In the genomic region with DNA sequence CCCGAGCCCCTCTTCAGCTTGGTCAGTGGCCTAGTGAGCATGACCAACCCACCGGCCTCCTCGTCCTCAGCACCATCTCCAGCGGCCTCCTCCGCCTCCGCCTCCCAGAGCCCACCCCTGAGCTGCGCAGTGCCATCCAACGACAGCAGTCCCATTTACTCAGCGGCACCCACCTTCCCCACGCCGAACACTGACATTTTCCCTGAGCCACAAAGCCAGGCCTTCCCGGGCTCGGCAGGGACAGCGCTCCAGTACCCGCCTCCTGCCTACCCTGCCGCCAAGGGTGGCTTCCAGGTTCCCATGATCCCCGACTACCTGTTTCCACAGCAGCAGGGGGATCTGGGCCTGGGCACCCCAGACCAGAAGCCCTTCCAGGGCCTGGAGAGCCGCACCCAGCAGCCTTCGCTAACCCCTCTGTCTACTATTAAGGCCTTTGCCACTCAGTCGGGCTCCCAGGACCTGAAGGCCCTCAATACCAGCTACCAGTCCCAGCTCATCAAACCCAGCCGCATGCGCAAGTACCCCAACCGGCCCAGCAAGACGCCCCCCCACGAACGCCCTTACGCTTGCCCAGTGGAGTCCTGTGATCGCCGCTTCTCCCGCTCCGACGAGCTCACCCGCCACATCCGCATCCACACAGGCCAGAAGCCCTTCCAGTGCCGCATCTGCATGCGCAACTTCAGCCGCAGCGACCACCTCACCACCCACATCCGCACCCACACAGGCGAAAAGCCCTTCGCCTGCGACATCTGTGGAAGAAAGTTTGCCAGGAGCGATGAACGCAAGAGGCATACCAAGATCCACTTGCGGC, we compare ENCODE assay signal across 8 cellular contexts. TPM values are rescaled to one million over a fixed set of nuclear protein-coding genes. Genes with fewer than 3 reads are reported as not detected.
A peak's percentile ranks its signal among the peaks of the same experiment; 100 is the strongest.
DNase-seq lines count a peak whose midpoint lies in the region; ATAC-seq, FAIRE-seq and TF ChIP-seq lines count a peak whose summit lies in the region.

No MANE protein-coding gene starts in this region.

- FAIRE-seq in GM12891 (lab: Jason Lieb, UNC): no peak

- H3K27me3 ChIP-seq in rectal smooth muscle tissue (ENCODE audit: control insufficient read depth, insufficient read depth, low read length): no peaks in the 10 kb centered on the region

- H3K4me3 ChIP-seq in foreskin fibroblast (ENCODE audit: low read depth in 1 of 2, low read length in 2 of 2) (peak overlapping the region; percentile 78 to 93), rectal smooth muscle tissue (ENCODE audit: low read length) (peak overlapping the region; percentile 93)

- H3K9ac ChIP-seq in rectal smooth muscle tissue (ENCODE audit: low read length): no peak overlapping the region

- peaks cover 7% of the 10 kb centered on the region for H3K36me3 ChIP-seq in rectal smooth muscle tissue (ENCODE audit: control insufficient read depth, insufficient read depth, low read length)

- no peak overlapping the region for H3K27ac ChIP-seq in rectal smooth muscle tissue (ENCODE audit: low read depth, low read length)

- no peak for TF ChIP-seq CTCF in foreskin fibroblast (IDR thresholded peaks at IDR 0.05; ENCODE audit: low read depth, low read length)
- TF ChIP-seq CTCF in omental fat pad (IDR thresholded peaks at IDR 0.05): no peak

- peak; percentile 14 for DNase-seq in GM04504 (ENCODE audit: low read depth)
- DNase-seq in activated CD4-positive, alpha-beta T cell treated with anti-CD3 and anti-CD28 coated beads, Interleukin-2, amount 50 U/mL, for 1 hour: peak; percentile 54
- DNase-seq in foreskin fibroblast: peak in 1 of 2 donors; percentile 30
- no peak for DNase-seq in amygdala (lab: John Stamatoyannopoulos, UW)
- DNase-seq in omental fat pad (ENCODE audit: low spot score): no peak
- no peak for DNase-seq in GM12891 (ENCODE audit: insufficient read length, low spot score)
- DNase-seq in effector CD8-positive, alpha-beta T cell (lab: John Stamatoyannopoulos, UW): no peak

- peaks cover 7% of the 10 kb centered on the region for H3K4me1 ChIP-seq in rectal smooth muscle tissue (ENCODE audit: control insufficient read depth, insufficient read depth, low read length)

- no peak for TF ChIP-seq POLR2A in GM12891 (IDR thresholded peaks at IDR 0.05; ENCODE audit: low read depth, low read length)

- no peak for ATAC-seq in omental fat pad (ENCODE audit: low FRiP score)

TF ChIP-seq in GM12891, 5 proteins besides CTCF, POLR2A, EP300 and RAD21:
- TF ChIP-seq TAF1 (IDR thresholded peaks at IDR 0.05; ENCODE audit: low read depth, low read length): no peak
- TF ChIP-seq SPI1 (IDR thresholded peaks at IDR 0.05; ENCODE audit: low read depth, low read length): no peak
- TF ChIP-seq POU2F2 (IDR thresholded peaks at IDR 0.05; ENCODE audit: low read depth, low read length): no peak
- TF ChIP-seq POLR2AphosphoS5 (IDR thresholded peaks at IDR 0.05; ENCODE audit: low read depth, low read length): no peak
- TF ChIP-seq PAX5 (IDR thresholded peaks at IDR 0.05; ENCODE audit: insufficient read depth, low read length, severe bottlenecking): no peak

RNA-seq across cellular contexts. Expression of a gene that starts 1.8 kb away (rescaled TPM):
- 100 to 1,000 TPM in 3 of 4 donors, 10 to 100 TPM in 1; 95.1 to 280 (median 157) TPM for total RNA-seq in omental fat pad
- polyA plus RNA-seq in GM12891 (2012; ENCODE audit: low read depth, missing spikeins): 21.4 TPM

RNA-seq across cellular contexts. Expression of a gene that starts 28.2 kb away (rescaled TPM):
- total RNA-seq in omental fat pad: 1 to 10 TPM in 3 of 4 donors, under 1 TPM in 1; 0.84 to 7.0 (median 2.0) TPM
- polyA plus RNA-seq in GM12891 (2012; ENCODE audit: low read depth, missing spikeins): 2.9 TPM

Comparison
In these comparisons a context has a peak if more than half of its experiments do, and no peak if none do; other contexts are left out.
1. DNase-seq: peak in GM04504 (single experiment) and activated CD4-positive, alpha-beta T cell treated with anti-CD3 and anti-CD28 coated beads, Interleukin-2, amount 50 U/mL, for 1 hour (single experiment); none in amygdala (0 of 56), omental fat pad (single experiment), GM12891 (single experiment) and effector CD8-positive, alpha-beta T cell (single experiment).